27 cellular contexts compared by ENCODE assay signal in genomic region chr1:192958350-192958749, GRCh38.
"Had no signal": no experiment of that assay in that cellular context is flagged by ENCODE, and none has a peak within 500 bp of the region (broad histone marks: within the 10 kb centered on the region; RNA-seq: fewer than 3 reads in every experiment).

No MANE protein-coding gene starts in this region.

- H2AFZ ChIP-seq: hepatocyte, neural progenitor cell had no signal

- H3K4me1 ChIP-seq: left ventricle myocardium inferior, neural progenitor cell, sigmoid colon, spleen, suprapubic skin, tibial artery, upper lobe of right lung had no signal

- H3K4me2 ChIP-seq: hepatocyte, neural progenitor cell had no signal

- H3K36me3 Mint-ChIP-seq: mesothelial cell of epicardium; natural killer cell; neural progenitor cell; stimulated activated effector memory CD8-positive, alpha-beta T cell treated with anti-CD3 and anti-CD28 coated beads, Interleukin-12 subunit alpha, Interleukin-12 subunit beta, amount 100 ng/mL, for 72 hours had no signal

- FAIRE-seq: urothelium cell line had no signal

- H3K9me3 Mint-ChIP-seq: natural killer cell; nephron progenitor cell; neural progenitor cell; stimulated activated effector memory CD8-positive, alpha-beta T cell treated with anti-CD3 and anti-CD28 coated beads, Interleukin-12 subunit alpha, Interleukin-12 subunit beta, amount 100 ng/mL, for 72 hours had no signal

- H3K27me3 ChIP-seq: hepatocyte, neural progenitor cell, ovary, sigmoid colon, spleen, suprapubic skin, tibial artery, upper lobe of right lung had no signal

- H3K36me3 ChIP-seq: neural progenitor cell, ovary, sigmoid colon, suprapubic skin, thoracic aorta, tibial artery, upper lobe of right lung had no signal

- DNase-seq: islet precursor cell; left ventricle myocardium inferior; mesendoderm; naive B cell; natural killer cell; nephron progenitor cell; ovary; retina; right cardiac atrium; sigmoid colon; small intestine; spleen; stimulated activated CD4-positive, alpha-beta T cell treated with anti-CD3 and anti-CD28 coated beads, Interleukin-4, amount 100 ng/mL, for 24 hours; stimulated activated naive CD4-positive, alpha-beta T cell; tibial artery; trophoblast cell; upper lobe of right lung had no signal

- H3K79me2 ChIP-seq: hepatocyte had no signal

- H3K4me3 ChIP-seq: hepatocyte, left ventricle myocardium inferior, lung, neural progenitor cell, ovary, sigmoid colon, spleen, suprapubic skin, thoracic aorta, tibial artery, upper lobe of right lung had no signal

- H3K27ac Mint-ChIP-seq: mesothelial cell of epicardium; naive B cell; natural killer cell; nephron progenitor cell; neural progenitor cell; progenitor cell of endocrine pancreas; stimulated activated effector memory CD8-positive, alpha-beta T cell treated with anti-CD3 and anti-CD28 coated beads, Interleukin-12 subunit alpha, Interleukin-12 subunit beta, amount 100 ng/mL, for 72 hours; stimulated activated naive CD8-positive, alpha-beta T cell treated with anti-CD3 and anti-CD28 coated beads, Interleukin-15, Interleukin-2, amounts not matched to agents 100 ng/mL and 50 ng/mL, for 24 hours had no signal

- H3K27ac ChIP-seq: hepatocyte, left ventricle myocardium inferior, neural progenitor cell, ovary, sigmoid colon, spleen, suprapubic skin, thoracic aorta, tibial artery, upper lobe of right lung had no signal

- H3K9me3 ChIP-seq: left ventricle myocardium inferior, ovary, sigmoid colon, spleen, suprapubic skin, thoracic aorta, tibial artery, upper lobe of right lung had no signal

- H3K9ac ChIP-seq: neural progenitor cell had no signal

- ATAC-seq: natural killer cell; right cardiac atrium; stimulated activated effector memory CD8-positive, alpha-beta T cell treated with anti-CD3 and anti-CD28 coated beads, Interleukin-12 subunit alpha, Interleukin-12 subunit beta, amount 100 ng/mL, for 72 hours; upper lobe of right lung had no signal
